Comparison of ENCODE assay signal across 31 cellular contexts in the genomic region with DNA sequence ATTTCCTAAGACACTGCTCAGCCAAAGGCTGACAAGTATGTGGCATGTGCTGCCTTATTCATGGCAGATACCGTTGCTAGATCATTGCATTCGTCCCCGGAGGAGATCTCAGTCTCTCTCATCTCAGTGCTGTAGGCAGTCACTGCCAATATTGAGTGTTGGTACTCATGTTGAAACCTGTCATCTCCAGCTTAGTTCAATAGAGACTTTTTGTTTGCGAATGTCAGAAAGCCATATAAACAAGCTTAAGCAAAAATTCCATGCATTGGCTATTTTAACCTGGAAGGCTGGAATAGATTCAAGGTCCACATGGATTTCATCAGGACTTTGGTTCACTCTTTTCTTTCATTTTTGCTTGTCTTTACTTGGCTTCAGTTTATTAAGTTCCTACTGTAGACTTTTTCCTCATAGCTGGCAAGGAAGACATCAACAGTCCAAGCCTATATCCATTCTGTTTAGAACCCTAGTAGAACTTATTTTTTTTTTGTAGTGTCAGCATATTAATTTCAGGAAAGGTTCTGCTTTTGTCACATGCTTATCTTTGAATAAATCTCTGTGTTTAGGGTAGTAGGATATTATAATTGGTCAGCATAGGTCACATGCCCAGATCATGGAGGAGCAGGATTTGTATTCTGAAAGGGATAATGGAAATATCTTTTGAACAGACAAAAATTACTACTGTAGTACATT.
DNase-seq lines count a peak whose midpoint lies in the region; ATAC-seq and TF ChIP-seq lines count a peak whose summit lies in the region.
"Had no signal": no experiment of that assay in that cellular context is flagged by ENCODE, and none has a peak within 500 bp of the region (broad histone marks: within the 10 kb centered on the region; RNA-seq: fewer than 3 reads in every experiment).

No MANE protein-coding gene starts in this region.

- DNase-seq in AG08395 (ENCODE audit: low spot score) = peak; percentile 5
- peak; percentile 54 for DNase-seq in epithelial cell of esophagus (ENCODE audit: low read depth)
- DNase-seq in right lobe of liver = no peak
- DNase-seq in T-helper 2 cell treated with Interferon-gamma antibody and Interleukin-4, amounts not matched to agents 5 μg/mL and 100 μg/mL, for 36 hours (ENCODE audit: low spot score) = no peak
- no peak for DNase-seq in DMS153 treated with DMSO at 0.1 percent for 48 hours (lab: John Stamatoyannopoulos, UW; ENCODE audit: unreplicated experiment)
- DNase-seq in putamen (ENCODE audit: low spot score) = no peak
- DNase-seq in GM20000 (ENCODE audit: low spot score) = no peak
- DNase-seq: activated CD4-positive, alpha-beta T cell treated with anti-CD3 and anti-CD28 coated beads for 1 hour; activated CD8-positive, alpha-beta T cell treated with anti-CD3 and anti-CD28 coated beads, Interleukin-2, amount 10 ng/mL, durations not matched to agents 7 days and 5 days; activated naive CD4-positive, alpha-beta T cell treated with anti-CD3 and anti-CD28 coated beads for 36 hours; amniotic stem cell; CD8-positive, alpha-beta memory T cell; glutamatergic neuron; HCEC 1CT; left ventricle myocardium superior; NCI-H1092 treated with DMSO at 0.1 percent for 48 hours; NCI-H187; NCI-H2171 treated with DMSO at 0.1 percent for 48 hours; NCI-H510A treated with DMSO at 0.1 percent for 48 hours; psoas muscle; SHP77; stimulated activated CD4-positive, alpha-beta T cell treated with anti-CD3 and anti-CD28 coated beads, Interleukin-15, amount 100 ng/mL, for 24 hours; stimulated activated CD4-positive, alpha-beta T cell treated with anti-CD3 and anti-CD28 coated beads, Interleukin-4, amount 100 ng/mL, for 4 hours; T-helper 2 cell; transverse colon had no signal

- peaks cover 0 to 2% (median 0%) of the 10 kb centered on the region in 4 donors for H3K36me3 ChIP-seq in right lobe of liver

- H3K4me3 ChIP-seq in epithelial cell of esophagus (ENCODE audit: low read length) (no peak overlapping the region), right lobe of liver (no peak overlapping the region)
- H3K4me3 ChIP-seq: breast epithelium, GM12878, psoas muscle, transverse colon had no signal

- ATAC-seq in right lobe of liver = peak; percentile 93 to 96 (median 94)
- ATAC-seq: activated CD8-positive, alpha-beta T cell treated with anti-CD3 and anti-CD28 coated beads, Interleukin-2, amount 10 ng/mL, durations not matched to agents 7 days and 5 days; GM12878; left ventricle myocardium superior; psoas muscle had no signal

- no peaks in the 10 kb centered on the region for H3K4me1 Mint-ChIP-seq in T-helper 2 cell treated with Interferon-gamma antibody and Interleukin-4, amounts not matched to agents 5 μg/mL and 100 μg/mL, for 36 hours (ENCODE audit: low read depth)
- H3K4me1 Mint-ChIP-seq: CD8-positive, alpha-beta memory T cell; IgD-negative memory B cell; mesothelial cell of epicardium had no signal

- TF ChIP-seq CTCF in epithelial cell of esophagus (IDR thresholded peaks at IDR 0.05; ENCODE audit: insufficient read depth, low read depth, low read length, missing control alignments) (no peak), right lobe of liver (IDR thresholded peaks at IDR 0.05) (no peak), GM20000 (IDR thresholded peaks at IDR 0.05; ENCODE audit: extremely low read depth, missing control alignments) (no peak)

- intact Hi-C loops in right lobe of liver (cut with DNase I) = no loop called here

- H3K27me3 ChIP-seq in right lobe of liver = no peaks in the 10 kb centered on the region
- H3K27me3 ChIP-seq: breast epithelium, neutrophil, transverse colon had no signal

- TF ChIP-seq EP300 in Ishikawa (IDR thresholded peaks at IDR 0.05; ENCODE audit: borderline replicate concordance) = no peak

- no peak overlapping the region for H3K4me3 Mint-ChIP-seq in T-helper 2 cell treated with Interferon-gamma antibody and Interleukin-4, amounts not matched to agents 5 μg/mL and 100 μg/mL, for 36 hours
- H3K4me3 Mint-ChIP-seq: activated CD8-positive, alpha-beta T cell treated with anti-CD3 and anti-CD28 coated beads, Interleukin-2, amount 10 ng/mL, durations not matched to agents 7 days and 5 days; activated naive CD4-positive, alpha-beta T cell treated with anti-CD3 and anti-CD28 coated beads for 36 hours; CD8-positive, alpha-beta memory T cell; IgD-negative memory B cell; mesothelial cell of epicardium had no signal

- H3K27ac Mint-ChIP-seq in T-helper 2 cell treated with Interferon-gamma antibody and Interleukin-4, amounts not matched to agents 5 μg/mL and 100 μg/mL, for 36 hours = no peak overlapping the region
- H3K27ac Mint-ChIP-seq: activated CD8-positive, alpha-beta T cell treated with anti-CD3 and anti-CD28 coated beads, Interleukin-2, amount 10 ng/mL, durations not matched to agents 7 days and 5 days; activated naive CD4-positive, alpha-beta T cell treated with anti-CD3 and anti-CD28 coated beads for 36 hours; IgD-negative memory B cell; mesothelial cell of epicardium had no signal

- no peaks in the 10 kb centered on the region for H3K9me3 Mint-ChIP-seq in T-helper 2 cell treated with Interferon-gamma antibody and Interleukin-4, amounts not matched to agents 5 μg/mL and 100 μg/mL, for 36 hours
- H3K9me3 Mint-ChIP-seq: activated naive CD4-positive, alpha-beta T cell treated with anti-CD3 and anti-CD28 coated beads for 36 hours; CD8-positive, alpha-beta memory T cell; IgD-negative memory B cell; mesothelial cell of epicardium had no signal

- H3K9me3 ChIP-seq in right lobe of liver = no peaks in the 10 kb centered on the region
- H3K9me3 ChIP-seq: breast epithelium, neutrophil, psoas muscle, transverse colon had no signal

- TF ChIP-seq RAD21 in Ishikawa (IDR thresholded peaks at IDR 0.05; ENCODE audit: low read depth) = no peak

- peaks cover 3% of the 10 kb centered on the region for H3K27me3 Mint-ChIP-seq in T-helper 2 cell treated with Interferon-gamma antibody and Interleukin-4, amounts not matched to agents 5 μg/mL and 100 μg/mL, for 36 hours (ENCODE audit: low read depth)
- H3K27me3 Mint-ChIP-seq: CD8-positive, alpha-beta memory T cell; IgD-negative memory B cell had no signal

- H3K27ac ChIP-seq in right lobe of liver = peak overlapping the region in 2 of 3 donors; percentile 28 to 29
- H3K27ac ChIP-seq: breast epithelium, neutrophil, psoas muscle, transverse colon had no signal

- 32% methylated on average over 4 of the region's 4 CpGs for WGBS in right lobe of liver (ENCODE audit: insufficient coverage, low coverage, low lambda C conversion rate, missing lambda C conversion rate)

- TF ChIP-seq POLR2A in right lobe of liver (IDR thresholded peaks at IDR 0.05) = no peak

- no peaks in the 10 kb centered on the region for H3K36me3 Mint-ChIP-seq in T-helper 2 cell treated with Interferon-gamma antibody and Interleukin-4, amounts not matched to agents 5 μg/mL and 100 μg/mL, for 36 hours (ENCODE audit: low read depth)

- peaks cover 0 to 13% (median 2%) of the 10 kb centered on the region in 4 donors for H3K4me1 ChIP-seq in right lobe of liver
- H3K4me1 ChIP-seq: breast epithelium, psoas muscle, transverse colon had no signal

TF ChIP-seq in Ishikawa, 13 proteins besides CTCF, POLR2A, EP300 and RAD21:
- TF ChIP-seq, protein P1, sequence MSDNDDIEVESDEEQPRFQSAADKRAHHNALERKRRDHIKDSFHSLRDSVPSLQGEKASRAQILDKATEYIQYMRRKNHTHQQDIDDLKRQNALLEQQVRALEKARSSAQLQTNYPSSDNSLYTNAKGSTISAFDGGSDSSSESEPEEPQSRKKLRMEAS (IDR thresholded peaks at IDR 0.05) = no peak
- TF ChIP-seq, protein P2, sequence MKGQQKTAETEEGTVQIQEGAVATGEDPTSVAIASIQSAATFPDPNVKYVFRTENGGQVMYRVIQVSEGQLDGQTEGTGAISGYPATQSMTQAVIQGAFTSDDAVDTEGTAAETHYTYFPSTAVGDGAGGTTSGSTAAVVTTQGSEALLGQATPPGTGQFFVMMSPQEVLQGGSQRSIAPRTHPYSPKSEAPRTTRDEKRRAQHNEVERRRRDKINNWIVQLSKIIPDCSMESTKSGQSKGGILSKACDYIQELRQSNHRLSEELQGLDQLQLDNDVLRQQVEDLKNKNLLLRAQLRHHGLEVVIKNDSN (IDR thresholded peaks at IDR 0.05) = peak; percentile 43
- TF ChIP-seq TEAD4 (IDR thresholded peaks at IDR 0.05) (no peak), TCF12 (IDR thresholded peaks at IDR 0.05; ENCODE audit: low read depth) (no peak), CEBPB (IDR thresholded peaks at IDR 0.05) (no peak), TAF1 (IDR thresholded peaks at IDR 0.05; ENCODE audit: low read depth) (no peak), ZBTB7A (IDR thresholded peaks at IDR 0.05; ENCODE audit: low read depth) (no peak), YY1 (IDR thresholded peaks at IDR 0.05; ENCODE audit: low read depth) (no peak)

Comparison
In these comparisons a context has a peak if more than half of its experiments do, and no peak if none do; other contexts are left out.
1. DNase-seq: peak in AG08395 (single experiment) and epithelial cell of esophagus (single experiment); none in right lobe of liver (0 of 3), T-helper 2 cell treated with Interferon-gamma antibody and Interleukin-4, amounts not matched to agents 5 μg/mL and 100 μg/mL, for 36 hours (single experiment), DMS153 treated with DMSO at 0.1 percent for 48 hours (single experiment), putamen (single experiment) and GM20000 (single experiment).